1 cellular context compared by ENCODE assay signal in the genomic region with DNA sequence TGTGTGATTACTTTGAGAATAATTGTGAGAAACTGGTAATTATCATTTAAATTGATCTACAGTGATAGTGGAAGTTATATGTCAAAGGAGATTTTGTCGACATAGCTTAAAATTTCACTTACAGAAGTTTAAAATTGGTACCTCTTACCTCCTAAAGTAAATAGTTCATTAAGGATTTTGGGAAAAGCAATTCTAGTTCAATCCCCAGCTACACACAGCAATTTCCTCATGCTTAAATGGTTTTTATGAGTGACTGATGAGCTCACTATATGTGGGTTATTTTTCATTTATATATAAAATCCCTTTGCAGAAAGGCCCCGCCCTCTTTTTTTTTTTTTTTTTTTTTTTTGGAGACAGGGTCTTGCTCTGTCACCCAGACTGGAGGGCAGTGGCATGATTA.
TF ChIP-seq lines count a peak whose summit lies in the region.

No MANE protein-coding gene starts in this region.

TF ChIP-seq in HepG2, 621 proteins besides CTCF, POLR2A, EP300 and RAD21:
- TF ChIP-seq MAFF (IDR thresholded peaks at IDR 0.05; ENCODE audit: low read depth, low read length) = 0 out of 2 replicates have a peak, but pooled peaks have one; percentile 26
- TF ChIP-seq ZBTB38 (CRISPR knock-in tag; IDR thresholded peaks at IDR 0.05) = no peak
- peak; percentile 3 to 45; a peak in 1 of 4 replicates for TF ChIP-seq MAFK (conservative IDR thresholded peaks at IDR 0.05 in 1 of 2, IDR thresholded peaks at IDR 0.05 in 1 of 2; ENCODE audit: low read length in 2 of 2)
